Comparison of ENCODE assay signal across 8 cellular contexts in the genomic region with DNA sequence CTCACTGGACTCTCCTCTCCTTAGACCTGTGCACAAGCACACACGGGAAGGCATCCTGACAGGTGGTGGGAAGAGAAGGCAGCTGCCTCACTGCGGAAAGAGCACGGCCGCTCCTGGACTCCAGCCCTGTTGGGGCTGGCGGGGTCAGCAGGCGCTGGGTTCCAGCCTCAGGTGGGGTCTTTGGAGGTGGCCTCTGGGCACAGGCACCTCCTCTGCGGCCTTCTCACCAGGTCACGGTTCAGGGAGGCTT. TPM values are rescaled to one million over a fixed set of nuclear protein-coding genes. Genes with fewer than 3 reads are reported as not detected.
DNase-seq lines count a peak whose midpoint lies in the region; ATAC-seq and TF ChIP-seq lines count a peak whose summit lies in the region.

No MANE protein-coding gene starts in this region.

- H3K27ac ChIP-seq in lower lobe of right lung (peak overlapping the region; percentile 76), upper lobe of right lung (peak overlapping the region; percentile 81)

- peak overlapping the region; percentile 70 for H3K4me3 Mint-ChIP-seq in activated naive CD4-positive, alpha-beta T cell treated with anti-CD3 and anti-CD28 coated beads, Interleukin-2, amount 10 ng/mL, durations not matched to agents 7 days and 5 days

- H3K4me1 ChIP-seq in lower lobe of right lung (peaks cover 42% of the 10 kb centered on the region), upper lobe of right lung (peaks cover 25% of the 10 kb centered on the region)

- H3K4me3 ChIP-seq in astrocyte of the spinal cord (ENCODE audit: low read depth, low read length) (peak overlapping the region; percentile 66), lower lobe of right lung (peak overlapping the region; percentile 75), upper lobe of right lung (peak overlapping the region; percentile 72)

- CTCF ChIA-PET in activated naive CD4-positive, alpha-beta T cell treated with anti-CD3 and anti-CD28 coated beads, Interleukin-2, amount 10 ng/mL, durations not matched to agents 7 days and 5 days (lab: Charles Lee) = interaction anchor here (1.0 kb wide), 1 partner anchor 48 kb away, joined by 3 read pairs; no protein-coding TSS in a partner anchor

- no peak for DNase-seq in activated naive CD4-positive, alpha-beta T cell treated with anti-CD3 and anti-CD28 coated beads, Interleukin-2, amount 10 ng/mL, durations not matched to agents 7 days and 5 days
- DNase-seq in activated naive CD4-positive, alpha-beta T cell treated with Interleukin-2 at 50 U/mL for 16 hours = no peak
- DNase-seq in astrocyte of the spinal cord (ENCODE audit: low read depth, low spot score) (no peak), lower lobe of right lung (no peak), upper lobe of right lung (no peak), NCI-H2081 treated with DMSO at 0.1 percent for 48 hours (lab: John Stamatoyannopoulos, UW) (no peak)

- intact Hi-C loops in lower lobe of right lung (cut with DNase I) (no loop called here), upper lobe of right lung (cut with DNase I) (no loop called here)

- H3K27me3 Mint-ChIP-seq in activated naive CD4-positive, alpha-beta T cell treated with anti-CD3 and anti-CD28 coated beads, Interleukin-2, amount 10 ng/mL, durations not matched to agents 7 days and 5 days = peaks cover 23% of the 10 kb centered on the region

- peaks cover 6% of the 10 kb centered on the region for H3K36me3 Mint-ChIP-seq in activated naive CD4-positive, alpha-beta T cell treated with anti-CD3 and anti-CD28 coated beads, Interleukin-2, amount 10 ng/mL, durations not matched to agents 7 days and 5 days

- peaks cover 42% of the 10 kb centered on the region for H3K4me1 Mint-ChIP-seq in activated naive CD4-positive, alpha-beta T cell treated with anti-CD3 and anti-CD28 coated beads, Interleukin-2, amount 10 ng/mL, durations not matched to agents 7 days and 5 days

- H3K9me3 ChIP-seq in lower lobe of right lung = no peaks in the 10 kb centered on the region
- no peaks in the 10 kb centered on the region for H3K9me3 ChIP-seq in upper lobe of right lung

- in situ Hi-C loops in astrocyte of the spinal cord (cut with HindIII; ENCODE audit: low sequenced_read_pairs) = no loop called here

- H3K27ac Mint-ChIP-seq in activated naive CD4-positive, alpha-beta T cell treated with anti-CD3 and anti-CD28 coated beads, Interleukin-2, amount 10 ng/mL, durations not matched to agents 7 days and 5 days = peak overlapping the region; percentile 13

- H3K27me3 ChIP-seq in lower lobe of right lung (ENCODE audit: low read depth) (no peaks in the 10 kb centered on the region), upper lobe of right lung (no peaks in the 10 kb centered on the region)

- no peaks in the 10 kb centered on the region for H3K9me3 Mint-ChIP-seq in activated naive CD4-positive, alpha-beta T cell treated with anti-CD3 and anti-CD28 coated beads, Interleukin-2, amount 10 ng/mL, durations not matched to agents 7 days and 5 days

- no peaks in the 10 kb centered on the region for H3K36me3 ChIP-seq in lower lobe of right lung
- H3K36me3 ChIP-seq in upper lobe of right lung = no peaks in the 10 kb centered on the region

- TF ChIP-seq CTCF in astrocyte of the spinal cord (IDR thresholded peaks at IDR 0.05; ENCODE audit: low read depth, low read length) (no peak), lower lobe of right lung (IDR thresholded peaks at IDR 0.05) (no peak), upper lobe of right lung (IDR thresholded peaks at IDR 0.05) (no peak)

- ATAC-seq in lower lobe of right lung (no peak), upper lobe of right lung (no peak), GM19328 (IDR thresholded peaks at IDR 0.05; ENCODE audit: unreplicated experiment) (no peak), GM19351 (IDR thresholded peaks at IDR 0.05; ENCODE audit: unreplicated experiment) (no peak)

RNA-seq across cellular contexts. Expression of gene MTA1, which starts 0.6 kb away (rescaled TPM):
- total RNA-seq in lower lobe of right lung = 69.7 TPM
- 74.8 TPM for total RNA-seq in upper lobe of right lung

RNA-seq across cellular contexts. Expression of gene TEX22, which starts 20.6 kb away (rescaled TPM):
- total RNA-seq in lower lobe of right lung = 3.8 TPM
- total RNA-seq in upper lobe of right lung = 3.2 TPM

RNA-seq across cellular contexts. Expression of gene CRIP2, which starts 55.6 kb away (rescaled TPM):
- total RNA-seq in lower lobe of right lung = 143 TPM
- total RNA-seq in upper lobe of right lung = 191 TPM
